15 cellular contexts compared by ENCODE assay signal in genomic region chr2:235618039-235618438, GRCh38.
A peak's percentile ranks its signal among the peaks of the same experiment; 100 is the strongest.
DNase-seq lines count a peak whose midpoint lies in the region; ATAC-seq and TF ChIP-seq lines count a peak whose summit lies in the region.
"Had no signal": no experiment of that assay in that cellular context is flagged by ENCODE, and none has a peak within 500 bp of the region (broad histone marks: within the 10 kb centered on the region; RNA-seq: fewer than 3 reads in every experiment).

No MANE protein-coding gene starts in this region.

- DNase-seq in ELR (ENCODE audit: low read depth): peak; percentile 58
- DNase-seq in amniotic stem cell (lab: John Stamatoyannopoulos, UW): peak; percentile 66
- peak; percentile 80 for DNase-seq in fibroblast of the aortic adventitia (ENCODE audit: low read depth)
- no peak for DNase-seq in substantia nigra (lab: John Stamatoyannopoulos, UW)
- DNase-seq in NCI-H1105 (lab: John Stamatoyannopoulos, UW): no peak
- no peak for DNase-seq in mesenteric fat pad (ENCODE audit: low spot score)
- DNase-seq: activated CD4-positive, alpha-beta T cell treated with anti-CD3 and anti-CD28 coated beads, Interleukin-2, amount 50 U/mL, for 1 hour; activated T-cell treated with anti-CD3 and anti-CD28 coated beads, Interleukin-2, amount 50 U/mL, for 24 hours; immature natural killer cell; NK-92 treated with Interleukin-12 subunit alpha and Interleukin-12 subunit beta, amount 100 ng/mL, for 24 hours; SHP77 had no signal

- TF ChIP-seq CTCF in fibroblast of the aortic adventitia (IDR thresholded peaks at IDR 0.05; ENCODE audit: insufficient read depth, low read length): no peak

- ATAC-seq in GM19324 (IDR thresholded peaks at IDR 0.05; ENCODE audit: low FRiP score, unreplicated experiment): no peak
- ATAC-seq: gastroesophageal sphincter, HepG2 had no signal

- peak overlapping the region; percentile 86 for H3K27ac ChIP-seq in substantia nigra (ENCODE audit: low read depth, low read length, poor library complexity, severe bottlenecking)
- H3K27ac ChIP-seq: thoracic aorta had no signal

- no peak overlapping the region for H3K4me3 ChIP-seq in fibroblast of the aortic adventitia (ENCODE audit: low read depth, low read length)
- H3K4me3 ChIP-seq: gastroesophageal sphincter, thoracic aorta had no signal

Comparison
In these comparisons a context has a peak if more than half of its experiments do, and no peak if none do; other contexts are left out.
1. DNase-seq: peak in ELR (single experiment), amniotic stem cell (single experiment) and fibroblast of the aortic adventitia (single experiment); none in substantia nigra (0 of 49), NCI-H1105 (single experiment) and mesenteric fat pad (single experiment).